Comparison of ENCODE assay signal across 11 cellular contexts in genomic region chr2:223860809-223861738, GRCh38. TPM values are rescaled to one million over a fixed set of nuclear protein-coding genes. Genes with fewer than 3 reads are reported as not detected.
DNase-seq lines count a peak whose midpoint lies in the region; ATAC-seq, FAIRE-seq and TF ChIP-seq lines count a peak whose summit lies in the region.
"Had no signal": no experiment of that assay in that cellular context is flagged by ENCODE, and none has a peak within 500 bp of the region (broad histone marks: within the 10 kb centered on the region; RNA-seq: fewer than 3 reads in every experiment).

No MANE protein-coding gene starts in this region.

- H3K27me3 Mint-ChIP-seq in natural killer cell (ENCODE audit: low read depth in 2 of 2) = no peaks in the 10 kb centered on the region
- no peaks in the 10 kb centered on the region for H3K27me3 Mint-ChIP-seq in natural killer cell treated with Interleukin-12 subunit alpha and Interleukin-12 subunit beta and Interleukin-15 and Interleukin-18, amount 100 ng/mL, for 72 hours
- H3K27me3 Mint-ChIP-seq: activated naive CD8-positive, alpha-beta T cell treated with anti-CD3 and anti-CD28 coated beads, Interleukin-2, amount 10 ng/mL, durations not matched to agents 7 days and 5 days had no signal

- H3K36me3 Mint-ChIP-seq in natural killer cell = no peaks in the 10 kb centered on the region
- no peaks in the 10 kb centered on the region for H3K36me3 Mint-ChIP-seq in natural killer cell treated with Interleukin-12 subunit alpha and Interleukin-12 subunit beta and Interleukin-15 and Interleukin-18, amount 100 ng/mL, for 72 hours

- H3K9ac ChIP-seq in keratinocyte (ENCODE audit: control insufficient read depth, extremely low read depth, insufficient read depth, low read length) = peak overlapping the region; percentile 19

- no peaks in the 10 kb centered on the region for H3K27me3 ChIP-seq in keratinocyte (ENCODE audit: control insufficient read depth, extremely low read depth, insufficient read depth, low read length)
- H3K27me3 ChIP-seq: BE2C had no signal

- peak overlapping the region; percentile 2 for H3K4me3 Mint-ChIP-seq in natural killer cell
- H3K4me3 Mint-ChIP-seq in natural killer cell treated with Interleukin-12 subunit alpha and Interleukin-12 subunit beta and Interleukin-15 and Interleukin-18, amount 100 ng/mL, for 72 hours = no peak overlapping the region
- H3K4me3 Mint-ChIP-seq: activated naive CD8-positive, alpha-beta T cell treated with anti-CD3 and anti-CD28 coated beads, Interleukin-2, amount 10 ng/mL, durations not matched to agents 7 days and 5 days had no signal

- dilution Hi-C loops in keratinocyte (cut with MboI; ENCODE audit: extremely low pct_ligation_motif_present, low sequenced_read_pairs) = no loop called here

- H3K36me3 ChIP-seq in keratinocyte (ENCODE audit: control insufficient read depth in 2 of 2, extremely low read depth in 1 of 2, insufficient read depth in 2 of 2, low read length in 2 of 2) = no peaks in the 10 kb centered on the region
- H3K36me3 ChIP-seq: BE2C had no signal

- no peaks in the 10 kb centered on the region for H4K20me1 ChIP-seq in keratinocyte (ENCODE audit: control insufficient read depth, extremely low read depth, insufficient read depth, low read length)

- peaks cover 32 to 33% of the 10 kb centered on the region in 2 donors for H3K4me1 Mint-ChIP-seq in natural killer cell
- peaks cover 14 to 30% of the 10 kb centered on the region in 2 donors for H3K4me1 Mint-ChIP-seq in natural killer cell treated with Interleukin-12 subunit alpha and Interleukin-12 subunit beta and Interleukin-15 and Interleukin-18, amount 100 ng/mL, for 72 hours (ENCODE audit: low read depth in 2 of 2)

- no peak for DNase-seq in natural killer cell
- no peak for DNase-seq in natural killer cell treated with Interleukin-12 subunit alpha and Interleukin-12 subunit beta and Interleukin-15 and Interleukin-18, amount 100 ng/mL, for 72 hours (ENCODE audit: low spot score)
- DNase-seq in astrocyte of the hippocampus (ENCODE audit: low read depth, low spot score) = peak; percentile 84
- DNase-seq in keratinocyte (ENCODE audit: low read depth, low spot score) = peak; percentile 65
- no peak for DNase-seq in stimulated activated CD4-positive, alpha-beta T cell treated with anti-CD3 and anti-CD28 coated beads, Interleukin-2, amount 100 ng/mL, for 24 hours
- DNase-seq in dermis blood vessel endothelial cell = no peak
- DNase-seq in activated effector memory CD4-positive, alpha-beta T cell treated with Interleukin-2 at 50 U/mL for 16 hours = no peak
- DNase-seq: activated naive CD8-positive, alpha-beta T cell treated with anti-CD3 and anti-CD28 coated beads, Interleukin-2, amount 10 ng/mL, durations not matched to agents 7 days and 5 days; BE2C; psoas muscle had no signal

- intact Hi-C loops in natural killer cell (cut with micrococcal nuclease) = no loop called here

- H3K9me1 ChIP-seq in keratinocyte (ENCODE audit: control insufficient read depth, extremely low read depth, insufficient read depth, low read length) = no peaks in the 10 kb centered on the region

- H3K9me3 ChIP-seq in keratinocyte (ENCODE audit: control insufficient read depth, low read depth, low read length) = no peaks in the 10 kb centered on the region
- H3K9me3 ChIP-seq: BE2C, psoas muscle had no signal

- H3K4me2 ChIP-seq in keratinocyte (ENCODE audit: control insufficient read depth, extremely low read depth, insufficient read depth, low read depth, low read length) = peak overlapping the region; percentile 81

- H3K4me1 ChIP-seq in keratinocyte (ENCODE audit: control insufficient read depth, extremely low read depth, insufficient read depth, low read length) = peaks cover 18% of the 10 kb centered on the region
- H3K4me1 ChIP-seq: BE2C, psoas muscle had no signal

- no peak for TF ChIP-seq CTCF in natural killer cell (IDR thresholded peaks at IDR 0.05)
- TF ChIP-seq CTCF in keratinocyte (optimal IDR thresholded peaks at IDR 0.05 in 1 of 3, IDR thresholded peaks at IDR 0.05 in 1 of 3, conservative IDR thresholded peaks at IDR 0.05 in 1 of 3; ENCODE audit: extremely low read depth in 1 of 3, insufficient read depth in 2 of 3, low read length in 3 of 3) = peak in 2 of 3 experiments; percentile 15 to 32

- ATAC-seq in natural killer cell (no peak), GM18907 (IDR thresholded peaks at IDR 0.05; ENCODE audit: unreplicated experiment) (no peak)
- no peak for ATAC-seq in natural killer cell treated with Interleukin-12 subunit alpha and Interleukin-12 subunit beta and Interleukin-15 and Interleukin-18, amount 100 ng/mL, for 72 hours
- ATAC-seq: psoas muscle had no signal

- H3K27ac ChIP-seq in keratinocyte (ENCODE audit: control insufficient read depth, insufficient read depth, low read length) = peak overlapping the region; percentile 65
- H3K27ac ChIP-seq: psoas muscle had no signal

- peak overlapping the region in 1 of 2 donors; percentile 51 for H3K27ac Mint-ChIP-seq in natural killer cell
- H3K27ac Mint-ChIP-seq in natural killer cell treated with Interleukin-12 subunit alpha and Interleukin-12 subunit beta and Interleukin-15 and Interleukin-18, amount 100 ng/mL, for 72 hours = peak overlapping the region in 1 of 2 donors; percentile 43
- H3K27ac Mint-ChIP-seq: activated naive CD8-positive, alpha-beta T cell treated with anti-CD3 and anti-CD28 coated beads, Interleukin-2, amount 10 ng/mL, durations not matched to agents 7 days and 5 days had no signal

- FAIRE-seq in keratinocyte (lab: Jason Lieb, UNC) = peak; percentile 92

- peak overlapping the region; percentile 64 for H2AFZ ChIP-seq in keratinocyte (ENCODE audit: control insufficient read depth, low read length)

- H3K9me3 Mint-ChIP-seq in natural killer cell = no peaks in the 10 kb centered on the region
- H3K9me3 Mint-ChIP-seq in natural killer cell treated with Interleukin-12 subunit alpha and Interleukin-12 subunit beta and Interleukin-15 and Interleukin-18, amount 100 ng/mL, for 72 hours = no peaks in the 10 kb centered on the region
- H3K9me3 Mint-ChIP-seq: activated naive CD8-positive, alpha-beta T cell treated with anti-CD3 and anti-CD28 coated beads, Interleukin-2, amount 10 ng/mL, durations not matched to agents 7 days and 5 days had no signal

- H3K4me3 ChIP-seq in keratinocyte (ENCODE audit: control insufficient read depth in 2 of 3, extremely low read depth in 1 of 3, insufficient read depth in 2 of 3, low read depth in 1 of 3, low read length in 3 of 3) = peak overlapping the region in 2 of 3 experiments; percentile 31 to 43
- H3K4me3 ChIP-seq: psoas muscle had no signal

- H3K79me2 ChIP-seq in keratinocyte (ENCODE audit: control insufficient read depth, insufficient read depth, low read length) = no peaks in the 10 kb centered on the region

RNA-seq across cellular contexts. Expression of gene AP1S3, which starts 23.7 kb away (rescaled TPM):
- total RNA-seq in natural killer cell = 1 to 10 TPM; 4.5 to 5.2 (median 5.0) TPM
- total RNA-seq in natural killer cell treated with Interleukin-12 subunit alpha and Interleukin-12 subunit beta and Interleukin-15 and Interleukin-18, amount 100 ng/mL, for 72 hours = 1 to 10 TPM; 5.6 to 7.2 TPM
- polyA plus RNA-seq in keratinocyte = 18.0 to 33.7 TPM (median 24.0 TPM) in 3 replicates
- polyA plus RNA-seq in keratinocyte (2011; ENCODE audit: low read depth) = 28.2 TPM
- 21.2 and 31.8 TPM in 2 replicates for polyA plus RNA-seq in keratinocyte (2011; cell fraction: cytosol; rRNA removed)
- 16.8 and 22.6 TPM in 2 replicates for polyA plus RNA-seq in keratinocyte (2011; cell fraction: nucleus; rRNA removed)
- polyA plus RNA-seq in keratinocyte (2012; ENCODE audit: low replicate concordance) = 24.6 and 26.0 TPM in 2 replicates
- polyA minus RNA-seq in keratinocyte = 4.5 to 18.2 TPM (median 9.9 TPM) in 3 replicates
- 44.1 TPM for polyA minus RNA-seq in keratinocyte (2011; cell fraction: cytosol; rRNA and poly(A)+ RNA removed)
- polyA minus RNA-seq in keratinocyte (2011; cell fraction: nucleus; rRNA and poly(A)+ RNA removed) = 34.5 and 40.1 TPM in 2 replicates
- 1.2 and 4.4 TPM in 2 replicates for total RNA-seq in dermis blood vessel endothelial cell

Comparison
In these comparisons a context has a peak if more than half of its experiments do, and no peak if none do; other contexts are left out.
1. DNase-seq: peak in astrocyte of the hippocampus (single experiment) and keratinocyte (single experiment); none in natural killer cell (single experiment), natural killer cell treated with Interleukin-12 subunit alpha and Interleukin-12 subunit beta and Interleukin-15 and Interleukin-18, amount 100 ng/mL, for 72 hours (single experiment), stimulated activated CD4-positive, alpha-beta T cell treated with anti-CD3 and anti-CD28 coated beads, Interleukin-2, amount 100 ng/mL, for 24 hours (0 of 2), dermis blood vessel endothelial cell (single experiment) and activated effector memory CD4-positive, alpha-beta T cell treated with Interleukin-2 at 50 U/mL for 16 hours (single experiment).